In the genomic region with DNA sequence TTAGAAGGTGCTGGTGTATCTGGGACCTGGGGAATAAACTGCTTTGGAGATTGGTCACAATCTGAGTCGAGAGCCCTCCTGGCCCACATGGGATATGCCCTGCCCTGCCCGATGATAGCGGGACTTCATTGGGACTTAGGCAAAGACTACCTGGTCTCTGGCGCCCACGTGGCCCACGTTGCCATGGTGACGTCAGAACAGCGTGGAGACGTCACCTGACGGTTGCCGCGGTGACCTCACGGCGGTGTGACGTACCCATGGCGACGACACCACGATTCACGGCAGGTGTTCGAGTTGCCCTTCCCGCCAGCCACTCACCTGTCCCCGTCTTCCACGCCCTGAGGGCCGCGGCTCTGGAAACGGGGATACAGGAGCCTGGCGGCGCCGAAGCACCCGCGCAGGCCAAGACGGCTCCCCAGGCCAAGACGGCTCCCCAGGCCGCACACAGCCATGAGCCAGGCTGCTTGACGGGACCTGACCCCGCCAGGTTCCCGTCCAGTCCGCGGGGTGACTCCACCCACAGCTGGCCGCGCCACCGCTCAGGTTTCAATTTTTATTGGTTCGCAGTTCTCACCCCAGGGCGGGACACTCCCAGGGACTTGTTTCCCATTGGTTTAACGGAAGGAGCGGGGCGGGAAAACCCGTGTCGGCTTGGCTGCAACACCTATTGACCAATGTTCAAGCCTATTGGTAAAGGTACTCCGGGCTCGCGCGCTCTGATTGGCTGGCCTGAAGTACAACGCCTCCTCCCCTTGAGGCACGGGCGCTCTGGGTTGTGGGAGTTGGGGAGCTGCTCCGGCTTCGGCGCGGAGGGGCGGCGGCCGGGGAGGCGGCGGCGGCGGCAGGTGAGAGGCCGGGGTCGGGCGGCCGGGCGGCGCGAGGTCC, we compare ENCODE assay signal across 7 cellular contexts. TPM values are rescaled to one million over a fixed set of nuclear protein-coding genes. Genes with fewer than 3 reads are reported as not detected.
DNase-seq lines count a peak whose midpoint lies in the region; ATAC-seq and TF ChIP-seq lines count a peak whose summit lies in the region.

A gene (minus strand): TSS at position 476 of the 885 bp plus-strand sequence. CDS start 24 bp downstream, at position 452.
A gene (plus strand): TSS at position 766 of the 885 bp plus-strand sequence. CDS start 1,029 bp downstream, outside the sequence.

- H3K27me3 ChIP-seq in hepatocyte = no peaks in the 10 kb centered on the region

- peaks cover 12% of the 10 kb centered on the region for H3K4me1 ChIP-seq in hepatocyte (ENCODE audit: insufficient read depth)

- 3% methylated on average over 54 of the region's 74 CpGs for WGBS in hepatocyte (ENCODE audit: low lambda C conversion rate, missing lambda C conversion rate)

- H3K4me2 ChIP-seq in hepatocyte = peak within 1 kb of the TSS; percentile 85

- H3K4me3 ChIP-seq in hepatocyte = peak within 1 kb of the TSS; percentile 59

- no peaks in the 10 kb centered on the region for H3K9me3 ChIP-seq in hepatocyte (ENCODE audit: low read depth)

- DNase-seq in NCI-H2081 (lab: John Stamatoyannopoulos, UW) (peak; percentile 99 to 100), T1000 (lab: John Stamatoyannopoulos, UW) (peak; percentile 95), astrocyte of the hippocampus (ENCODE audit: low read depth, low spot score) (peak; percentile 99), hepatocyte (ENCODE audit: low spot score) (peak; percentile 99), renal cortical epithelial cell (ENCODE audit: low read depth) (peak; percentile 99)

- no peaks in the 10 kb centered on the region for H4K20me1 ChIP-seq in hepatocyte (ENCODE audit: insufficient read depth, poor library complexity, severe bottlenecking)

- H3K27ac ChIP-seq in hepatocyte = peak within 1 kb of the TSS; percentile 87

- ATAC-seq in GM18508 (IDR thresholded peaks at IDR 0.05; ENCODE audit: insufficient read depth, unreplicated experiment) (peak; percentile 91), HG03025 (IDR thresholded peaks at IDR 0.05; ENCODE audit: low FRiP score, unreplicated experiment) (peak; percentile 96)

- H2AFZ ChIP-seq in hepatocyte = peak within 1 kb of the TSS; percentile 32

- no peaks in the 10 kb centered on the region for H3K36me3 ChIP-seq in hepatocyte (replicated peaks; ENCODE audit: insufficient read depth, low read depth)

- no peak for TF ChIP-seq CTCF in hepatocyte (IDR thresholded peaks at IDR 0.05; ENCODE audit: poor library complexity)

- H3K9me2 ChIP-seq in hepatocyte (replicated peaks; ENCODE audit: insufficient read depth) = no peaks in the 10 kb centered on the region

- H3K79me2 ChIP-seq in hepatocyte = peaks cover 39% of the 10 kb centered on the region

RNA-seq across cellular contexts. Expression of the first gene that starts in this region (rescaled TPM):
- total RNA-seq in hepatocyte = 46.6 and 66.6 TPM in 2 replicates
- polyA plus RNA-seq in hepatocyte = 80.6 and 80.8 TPM in 2 replicates
- 16.2 and 34.4 TPM in 2 replicates for total RNA-seq in renal cortical epithelial cell

RNA-seq across cellular contexts. Expression of the second gene that starts in this region (rescaled TPM):
- total RNA-seq in hepatocyte (32.8 and 34.3 TPM in 2 replicates), renal cortical epithelial cell (24.3 and 28.8 TPM in 2 replicates)
- polyA plus RNA-seq in hepatocyte = 16.0 and 18.3 TPM in 2 replicates

Comparison
In these comparisons a context has a peak if more than half of its experiments do, and no peak if none do; other contexts are left out.
1. Peak in every context shown above with its lines: DNase-seq, ATAC-seq, H3K4me3 ChIP-seq and H3K27ac ChIP-seq.